22 cellular contexts compared by ENCODE assay signal in genomic region chr5:133249593-133249992, GRCh38.
"Had no signal": no experiment of that assay in that cellular context is flagged by ENCODE, and none has a peak within 500 bp of the region (broad histone marks: within the 10 kb centered on the region; RNA-seq: fewer than 3 reads in every experiment).

No MANE protein-coding gene starts in this region.

- DNase-seq: activated CD4-positive, alpha-beta T cell treated with anti-CD3 and anti-CD28 coated beads, Interleukin-2, amount 10 ng/mL, durations not matched to agents 24 days and 14 days; activated CD8-positive, alpha-beta memory T cell treated with anti-CD3 and anti-CD28 coated beads, Interleukin-2, amount 50 U/mL, for 48 hours; activated CD8-positive, alpha-beta T cell treated with anti-CD3 and anti-CD28 coated beads, Interleukin-2, amount 10 ng/mL, durations not matched to agents 7 days and 5 days; activated gamma-delta T cell treated with Interleukin-2 at 50 U/mL for 16 hours; activated T-cell treated with anti-CD3 and anti-CD28 coated beads, Interleukin-2, amount 50 U/mL, for 72 hours; anterior cingulate cortex; brain microvascular endothelial cell; dermis blood vessel endothelial cell; effector memory CD8-positive, alpha-beta T cell; heart left ventricle; left colon; naive B cell; stimulated activated CD4-positive, alpha-beta T cell treated with anti-CD3 and anti-CD28 coated beads, Interleukin-15, amount 100 ng/mL, for 24 hours; stimulated activated CD4-positive, alpha-beta T cell treated with anti-CD3 and anti-CD28 coated beads, Interleukin-4, amount 100 ng/mL, for 24 hours; stimulated activated naive CD4-positive, alpha-beta T cell; substantia nigra; T-helper 17 cell; transverse colon had no signal

- FAIRE-seq: frontal cortex, TTC549 had no signal

- H3K27ac ChIP-seq: brain microvascular endothelial cell, heart left ventricle, transverse colon, vagina had no signal

- H3K27me3 ChIP-seq: brain microvascular endothelial cell, heart left ventricle, transverse colon, vagina had no signal

- H3K4me3 ChIP-seq: heart left ventricle, transverse colon, vagina had no signal

- H3K9me3 ChIP-seq: heart left ventricle, transverse colon, vagina had no signal

- ATAC-seq: activated CD8-positive, alpha-beta T cell treated with anti-CD3 and anti-CD28 coated beads, Interleukin-2, amount 10 ng/mL, durations not matched to agents 7 days and 5 days; activated T-cell treated with anti-CD3 and anti-CD28 coated beads, Interleukin-2, amount 50 U/mL, for 72 hours; effector memory CD8-positive, alpha-beta T cell; heart left ventricle; left colon; T-helper 17 cell; WTC11 had no signal

- H3K4me1 ChIP-seq: heart left ventricle, transverse colon, vagina had no signal

- H3K36me3 ChIP-seq: brain microvascular endothelial cell, heart left ventricle, transverse colon, vagina had no signal
